ENCODE assay signal across 1 cellular context in the genomic region with DNA sequence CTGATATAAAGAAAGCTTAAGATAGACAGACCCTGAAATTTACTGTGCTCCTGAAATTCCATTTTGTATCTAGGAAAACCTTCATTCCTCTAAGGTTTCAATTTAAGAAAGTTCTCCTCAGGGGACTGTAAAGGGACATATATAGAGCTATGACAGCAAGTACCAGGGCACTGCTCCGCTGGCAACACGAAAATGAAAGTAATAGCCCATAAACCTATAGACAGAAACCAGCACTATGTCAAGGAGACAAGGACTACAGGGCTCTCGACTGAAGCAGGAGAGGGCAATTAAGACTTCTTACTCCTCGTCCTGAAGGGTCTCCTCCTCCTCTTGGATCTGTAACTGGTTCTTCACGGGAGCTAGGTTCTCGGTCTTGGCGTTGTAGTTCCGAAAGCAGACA.
TF ChIP-seq lines count a peak whose summit lies in the region.

No MANE protein-coding gene starts in this region.

TF ChIP-seq in K562, 482 proteins besides CTCF, POLR2A, EP300 and RAD21 (continued from another document):
- TF ChIP-seq, protein P1, sequence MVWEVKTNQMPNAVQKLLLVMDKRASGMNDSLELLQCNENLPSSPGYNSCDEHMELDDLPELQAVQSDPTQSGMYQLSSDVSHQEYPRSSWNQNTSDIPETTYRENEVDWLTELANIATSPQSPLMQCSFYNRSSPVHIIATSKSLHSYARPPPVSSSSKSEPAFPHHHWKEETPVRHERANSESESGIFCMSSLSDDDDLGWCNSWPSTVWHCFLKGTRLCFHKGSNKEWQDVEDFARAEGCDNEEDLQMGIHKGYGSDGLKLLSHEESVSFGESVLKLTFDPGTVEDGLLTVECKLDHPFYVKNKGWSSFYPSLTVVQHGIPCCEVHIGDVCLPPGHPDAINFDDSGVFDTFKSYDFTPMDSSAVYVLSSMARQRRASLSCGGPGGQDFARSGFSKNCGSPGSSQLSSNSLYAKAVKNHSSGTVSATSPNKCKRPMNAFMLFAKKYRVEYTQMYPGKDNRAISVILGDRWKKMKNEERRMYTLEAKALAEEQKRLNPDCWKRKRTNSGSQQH (CRISPR knock-in tag; IDR thresholded peaks at IDR 0.05) = no peak
- no peak for TF ChIP-seq BCL6 (CRISPR knock-in tag; IDR thresholded peaks at IDR 0.05)
- no peak for TF ChIP-seq ZNF696 (CRISPR knock-in tag; conservative IDR thresholded peaks at IDR 0.05)
- no peak for TF ChIP-seq HDAC6 (IDR thresholded peaks at IDR 0.05; ENCODE audit: low read depth, low read length)
- TF ChIP-seq PTRF (tag; IDR thresholded peaks at IDR 0.05) = no peak
- no peak for TF ChIP-seq NRF1 (conservative IDR thresholded peaks at IDR 0.05 in 1 of 2, IDR thresholded peaks at IDR 0.05 in 1 of 2)
- TF ChIP-seq XRCC3 (IDR thresholded peaks at IDR 0.05) = no peak
- TF ChIP-seq NBN (IDR thresholded peaks at IDR 0.05; ENCODE audit: low read depth) = no peak
- TF ChIP-seq PTTG1 (tag; IDR thresholded peaks at IDR 0.05; ENCODE audit: low read depth) = no peak
- no peak for TF ChIP-seq ZEB2 (IDR thresholded peaks at IDR 0.05)
- no peak for TF ChIP-seq ZFP1 (CRISPR knock-in tag; IDR thresholded peaks at IDR 0.05)
